ENCODE assay signal across 1 cellular context in genomic region chr7:35801392-35802101, GRCh38.
TF ChIP-seq lines count a peak whose summit lies in the region.

No MANE protein-coding gene starts in this region.

TF ChIP-seq in HepG2, 621 proteins besides CTCF, POLR2A, EP300 and RAD21 (continued from another document and continues in another):
- TF ChIP-seq HOMEZ (CRISPR knock-in tag; IDR thresholded peaks at IDR 0.05; ENCODE audit: low read depth) = no peak
- no peak for TF ChIP-seq REXO4 (CRISPR knock-in tag; IDR thresholded peaks at IDR 0.05; ENCODE audit: borderline replicate concordance)
- no peak for TF ChIP-seq CENPX (CRISPR knock-in tag; IDR thresholded peaks at IDR 0.05)
- no peak for TF ChIP-seq ZFP41 (CRISPR knock-in tag; IDR thresholded peaks at IDR 0.05; ENCODE audit: borderline replicate concordance)
- TF ChIP-seq ARID2 (CRISPR knock-in tag; IDR thresholded peaks at IDR 0.05; ENCODE audit: borderline replicate concordance) = no peak
- TF ChIP-seq GLMP (CRISPR knock-in tag; IDR thresholded peaks at IDR 0.05; ENCODE audit: borderline replicate concordance) = no peak
- no peak for TF ChIP-seq ZNF570 (CRISPR knock-in tag; IDR thresholded peaks at IDR 0.05; ENCODE audit: borderline replicate concordance)
- no peak for TF ChIP-seq ZNF33B (CRISPR knock-in tag; IDR thresholded peaks at IDR 0.05)
- peak; percentile 6; the same call in 1 of the 2 replicates for TF ChIP-seq IKZF5 (CRISPR knock-in tag; IDR thresholded peaks at IDR 0.05)
- 0 out of 2 replicates have a peak, but pooled peaks have one; percentile 24 for TF ChIP-seq ZHX1 (CRISPR knock-in tag; IDR thresholded peaks at IDR 0.05; ENCODE audit: low read depth)
- no peak for TF ChIP-seq RNF219 (CRISPR knock-in tag; IDR thresholded peaks at IDR 0.05)
- no peak for TF ChIP-seq NONO (IDR thresholded peaks at IDR 0.05)
- no peak for TF ChIP-seq NONO (CRISPR knock-in tag; conservative IDR thresholded peaks at IDR 0.05)
- no peak for TF ChIP-seq SRF (IDR thresholded peaks at IDR 0.05; ENCODE audit: low read depth, low read length)
- TF ChIP-seq ZKSCAN1 (IDR thresholded peaks at IDR 0.05; ENCODE audit: low read length) = no peak
- TF ChIP-seq MTA1 (CRISPR knock-in tag; IDR thresholded peaks at IDR 0.05; ENCODE audit: borderline replicate concordance) = no peak
- TF ChIP-seq ZNF646 (CRISPR knock-in tag; IDR thresholded peaks at IDR 0.05) = no peak
- no peak for TF ChIP-seq PLRG1 (conservative IDR thresholded peaks at IDR 0.05)
- no peak for TF ChIP-seq ZNF572 (CRISPR knock-in tag; IDR thresholded peaks at IDR 0.05)
- TF ChIP-seq PRDM4 (CRISPR knock-in tag; IDR thresholded peaks at IDR 0.05; ENCODE audit: borderline replicate concordance) = no peak
- TF ChIP-seq KLF11 (CRISPR knock-in tag; IDR thresholded peaks at IDR 0.05) = no peak
- TF ChIP-seq SP5 (CRISPR knock-in tag; IDR thresholded peaks at IDR 0.05; ENCODE audit: borderline replicate concordance, low read depth) = no peak
- no peak for TF ChIP-seq CBX1 (IDR thresholded peaks at IDR 0.05; ENCODE audit: low read depth)
- no peak for TF ChIP-seq FOXK1 (CRISPR knock-in tag; IDR thresholded peaks at IDR 0.05; ENCODE audit: borderline replicate concordance, low read depth)
- TF ChIP-seq ARID5B (CRISPR knock-in tag; IDR thresholded peaks at IDR 0.05) = 0 out of 2 replicates have a peak, but pooled peaks have one; percentile 5
- TF ChIP-seq ESRRA (CRISPR knock-in tag; IDR thresholded peaks at IDR 0.05; ENCODE audit: low read depth) = no peak
- TF ChIP-seq CEBPG (CRISPR knock-in tag; IDR thresholded peaks at IDR 0.05) = no peak
